In the genomic region with DNA sequence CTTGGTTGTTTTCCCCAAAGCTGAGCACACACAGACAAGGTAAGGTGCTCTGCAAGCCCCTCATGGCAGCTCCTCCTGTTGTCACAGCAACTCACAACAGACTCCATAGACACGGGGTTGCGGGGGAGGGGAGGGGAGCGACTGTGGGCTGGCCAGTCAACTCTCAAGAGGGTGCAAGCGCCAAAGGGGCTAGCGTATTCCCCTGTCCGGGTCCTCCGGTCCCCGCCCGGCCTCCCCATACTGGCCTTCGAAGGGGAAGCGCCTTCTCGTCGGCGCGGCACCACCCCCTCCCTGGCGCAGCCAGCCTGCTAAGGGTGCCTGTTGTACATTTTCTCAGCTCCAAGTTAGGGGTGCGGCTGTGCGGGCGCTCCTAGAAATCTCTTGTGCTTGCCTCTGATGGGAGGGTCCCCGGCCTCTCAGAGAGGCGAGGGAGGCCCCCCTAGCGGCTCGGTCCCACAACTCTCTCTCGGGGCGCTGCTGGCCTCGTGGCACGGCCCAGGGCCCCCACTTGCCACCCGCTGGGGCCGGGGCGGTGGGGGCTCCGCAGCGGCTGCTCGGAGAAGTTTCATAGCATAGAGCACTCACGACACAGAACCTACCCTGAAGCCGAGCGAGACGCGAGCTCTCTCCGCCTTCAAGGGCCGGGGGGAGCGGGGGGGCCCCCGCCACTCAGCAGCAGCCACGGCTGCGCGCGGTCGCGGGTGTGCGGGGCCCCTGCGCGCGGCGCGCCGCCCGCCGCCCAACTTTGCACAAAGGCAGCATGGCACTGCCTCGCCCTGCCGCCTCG, we compare ENCODE assay signal across 8 cellular contexts. TPM values are rescaled to one million over a fixed set of nuclear protein-coding genes. Genes with fewer than 3 reads are reported as not detected.
DNase-seq lines count a peak whose midpoint lies in the region; ATAC-seq and TF ChIP-seq lines count a peak whose summit lies in the region.

No MANE protein-coding gene starts in this region.

- POLR2A ChIA-PET in activated CD8-positive, alpha-beta T cell treated with anti-CD3 and anti-CD28 coated beads for 36 hours (lab: Charles Lee): no interaction called here

- no peak for TF ChIP-seq CTCF in activated CD8-positive, alpha-beta T cell treated with anti-CD3 and anti-CD28 coated beads for 36 hours (IDR thresholded peaks at IDR 0.05)
- no peak for TF ChIP-seq CTCF in esophagus squamous epithelium (IDR thresholded peaks at IDR 0.05)
- no peak for TF ChIP-seq CTCF in tibial nerve (IDR thresholded peaks at IDR 0.05)

- no peak overlapping the region for H3K27ac Mint-ChIP-seq in activated CD8-positive, alpha-beta T cell treated with anti-CD3 and anti-CD28 coated beads for 36 hours

- H3K36me3 Mint-ChIP-seq in activated CD8-positive, alpha-beta T cell treated with anti-CD3 and anti-CD28 coated beads for 36 hours (ENCODE audit: low read depth): no peaks in the 10 kb centered on the region

- H3K4me2 ChIP-seq in GM23248 (ENCODE audit: unreplicated experiment): peak overlapping the region; percentile 100

- peaks cover 24% of the 10 kb centered on the region for H3K79me2 ChIP-seq in GM23248 (ENCODE audit: insufficient read depth)

- H3K27ac ChIP-seq in GM23248: peak overlapping the region; percentile 98
- peak overlapping the region; percentile 85 to 98 (median 90) for H3K27ac ChIP-seq in esophagus squamous epithelium
- peak overlapping the region; percentile 74 to 97 (median 92) for H3K27ac ChIP-seq in tibial nerve

- peak overlapping the region; percentile 98 for H2AFZ ChIP-seq in GM23248

- H3K4me1 ChIP-seq in GM23248 (ENCODE audit: insufficient read depth) (peaks cover 25% of the 10 kb centered on the region), esophagus squamous epithelium (peaks cover 5 to 27% (median 10%) of the 10 kb centered on the region in 3 donors), mononuclear cell (ENCODE audit: insufficient read depth, low read length) (peaks cover 21% of the 10 kb centered on the region), tibial nerve (peaks cover 0 to 22% (median 0%) of the 10 kb centered on the region in 4 donors)

- H3K9me3 ChIP-seq in GM23248 (ENCODE audit: low read depth): no peaks in the 10 kb centered on the region
- H3K9me3 ChIP-seq in esophagus squamous epithelium: no peaks in the 10 kb centered on the region
- H3K9me3 ChIP-seq in mononuclear cell (ENCODE audit: low read depth, low read length): no peaks in the 10 kb centered on the region
- H3K9me3 ChIP-seq in tibial nerve: no peaks in the 10 kb centered on the region

- H3K9ac ChIP-seq in GM23248: peak overlapping the region; percentile 98

- H3K4me3 ChIP-seq in GM23248: peak overlapping the region; percentile 85
- H3K4me3 ChIP-seq in esophagus squamous epithelium: peak overlapping the region; percentile 69 to 78 (median 76)
- H3K4me3 ChIP-seq in mononuclear cell (ENCODE audit: low read length): peak overlapping the region; percentile 42
- peak overlapping the region; percentile 65 to 96 (median 75) for H3K4me3 ChIP-seq in tibial nerve

- H3K27me3 Mint-ChIP-seq in activated CD8-positive, alpha-beta T cell treated with anti-CD3 and anti-CD28 coated beads for 36 hours: peaks cover 47% of the 10 kb centered on the region

- CTCF ChIA-PET in activated CD8-positive, alpha-beta T cell treated with anti-CD3 and anti-CD28 coated beads for 36 hours (lab: Charles Lee): no interaction called here

- WGBS in GM23248 (ENCODE audit: low coverage in 1 of 2, low lambda C conversion rate in 2 of 2, missing lambda C conversion rate in 2 of 2), 2 experiments: 1% methylated on average over 34 to 41 of the region's 60 CpGs
- 0% methylated on average over 7 of the region's 60 CpGs; no CpG with 5 or more reads in 1 of the 2 donors for WGBS in esophagus squamous epithelium, 2 donors
- 0% methylated on average over 20 to 24 of the region's 60 CpGs for WGBS in tibial nerve, 2 donors

- intact Hi-C loops in activated CD8-positive, alpha-beta T cell treated with anti-CD3 and anti-CD28 coated beads for 36 hours (cut with micrococcal nuclease): no loop called here
- intact Hi-C loops in esophagus squamous epithelium (cut with DNase I): no loop called here

- no peaks in the 10 kb centered on the region for H4K20me1 ChIP-seq in GM23248 (ENCODE audit: insufficient read depth)

- H3K4me3 Mint-ChIP-seq in activated CD8-positive, alpha-beta T cell treated with anti-CD3 and anti-CD28 coated beads for 36 hours: peak overlapping the region; percentile 21

- peaks cover 12% of the 10 kb centered on the region for H3F3A ChIP-seq in GM23248 (ENCODE audit: insufficient read depth)

- peak; percentile 38 for ATAC-seq in activated CD8-positive, alpha-beta T cell treated with anti-CD3 and anti-CD28 coated beads for 36 hours

- peak; percentile 10 for DNase-seq in DMS153 (lab: John Stamatoyannopoulos, UW)
- DNase-seq in DMS153 treated with DMSO at 0.1 percent for 48 hours (lab: John Stamatoyannopoulos, UW; ENCODE audit: unreplicated experiment): no peak
- DNase-seq in GM23248: peak; percentile 73
- peak; percentile 30 for DNase-seq in LoVo (ENCODE audit: low spot score)
- peak; percentile 27 for DNase-seq in activated CD8-positive, alpha-beta T cell treated with anti-CD3 and anti-CD28 coated beads for 36 hours
- DNase-seq in esophagus squamous epithelium (lab: John Stamatoyannopoulos, UW): no peak
- peak; percentile 26 to 45 for DNase-seq in tibial nerve (ENCODE audit: low spot score in 2 of 2)

- TF ChIP-seq POLR2A in esophagus squamous epithelium (IDR thresholded peaks at IDR 0.05) (no peak), tibial nerve (IDR thresholded peaks at IDR 0.05) (peak in 1 of 2 donors; percentile 5)

- no peaks in the 10 kb centered on the region for H3K9me3 Mint-ChIP-seq in activated CD8-positive, alpha-beta T cell treated with anti-CD3 and anti-CD28 coated beads for 36 hours

- H3K27me3 ChIP-seq in GM23248 (replicated peaks; ENCODE audit: insufficient read depth) (no peaks in the 10 kb centered on the region), esophagus squamous epithelium (peaks cover 0 to 7% (median 0%) of the 10 kb centered on the region in 4 donors), mononuclear cell (ENCODE audit: insufficient read depth, low read length) (peaks cover 14% of the 10 kb centered on the region), tibial nerve (no peaks in the 10 kb centered on the region)

- no peaks in the 10 kb centered on the region for H3K9me2 ChIP-seq in GM23248 (ENCODE audit: insufficient read depth)

- TF ChIP-seq EP300 in tibial nerve (IDR thresholded peaks at IDR 0.05): no peak

- no peaks in the 10 kb centered on the region for H3K36me3 ChIP-seq in GM23248 (ENCODE audit: low read depth)
- H3K36me3 ChIP-seq in esophagus squamous epithelium: no peaks in the 10 kb centered on the region
- no peaks in the 10 kb centered on the region for H3K36me3 ChIP-seq in tibial nerve

- in situ Hi-C loops in GM23248 (cut with MboI): no loop called here

- peaks cover 7% of the 10 kb centered on the region for H3K4me1 Mint-ChIP-seq in activated CD8-positive, alpha-beta T cell treated with anti-CD3 and anti-CD28 coated beads for 36 hours (ENCODE audit: low read depth)

RNA-seq across cellular contexts. Expression of gene RHOBTB1, which starts 0.4 kb away (rescaled TPM):
- 14.6 and 16.2 TPM in 2 replicates for total RNA-seq in GM23248 (2014; rRNA removed; shearing (Covaris generic))
- polyA plus RNA-seq in GM23248 (2016; fragmentation: Nextera tagmentation; extraction: Ambion mirVana): 9.6 and 11.1 TPM in 2 replicates
- under 1 TPM; 0.09 to 0.74 TPM for total RNA-seq in activated CD8-positive, alpha-beta T cell treated with anti-CD3 and anti-CD28 coated beads for 36 hours
- total RNA-seq in esophagus squamous epithelium: 1 to 10 TPM in 2 of 4 donors, under 1 TPM in 2; 0.11 to 3.4 (median 1.4) TPM
- total RNA-seq in mononuclear cell: 4.1 TPM
- total RNA-seq in tibial nerve: 10 to 100 TPM in 1 of 4 donors, 1 to 10 TPM in 3; 5.7 to 28.2 (median 5.9) TPM

Comparison
In these comparisons a context has a peak if more than half of its experiments do, and no peak if none do; other contexts are left out.
1. DNase-seq: peak in DMS153 (single experiment), GM23248 (single experiment), LoVo (single experiment), activated CD8-positive, alpha-beta T cell treated with anti-CD3 and anti-CD28 coated beads for 36 hours (single experiment) and tibial nerve (2 of 2); none in DMS153 treated with DMSO at 0.1 percent for 48 hours (single experiment) and esophagus squamous epithelium (single experiment).
2. Peak in every context shown above with its lines, with median percentiles within 50 percentile points of each other: H3K27ac ChIP-seq and H3K4me3 ChIP-seq.